22 cellular contexts compared by ENCODE assay signal in the genomic region with DNA sequence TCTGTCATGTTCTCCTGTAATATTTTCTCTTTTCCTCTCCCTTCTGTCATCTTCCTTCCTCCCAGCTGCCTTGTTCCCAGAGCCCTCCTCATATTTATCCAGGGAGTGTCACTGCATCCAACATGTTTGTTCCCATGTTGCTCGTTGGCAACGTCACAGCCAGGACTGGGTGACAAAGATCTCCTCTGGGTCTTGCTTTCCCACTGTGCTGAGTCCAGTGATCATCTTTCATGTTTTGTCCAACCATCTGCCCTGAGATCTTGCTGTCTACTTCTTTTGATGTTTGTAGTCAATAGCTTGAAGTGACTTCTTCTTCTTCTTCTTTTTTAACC. TPM values are rescaled to one million over a fixed set of nuclear protein-coding genes. Genes with fewer than 3 reads are reported as not detected.
DNase-seq lines count a peak whose midpoint lies in the region; ATAC-seq, FAIRE-seq and TF ChIP-seq lines count a peak whose summit lies in the region.
"Had no signal": no experiment of that assay in that cellular context is flagged by ENCODE, and none has a peak within 500 bp of the region (broad histone marks: within the 10 kb centered on the region; RNA-seq: fewer than 3 reads in every experiment).

No MANE protein-coding gene starts in this region.

- DNase-seq in heart right ventricle = no peak
- no peak for DNase-seq in Right ventricle myocardium inferior (ENCODE audit: missing footprints)
- DNase-seq in K562 (ENCODE audit: extremely low read depth in 1 of 4, low spot score in 3 of 4) = no peak
- no peak for DNase-seq in osteocyte (ENCODE audit: extremely low spot score, unreplicated experiment)
- DNase-seq in upper lobe of right lung = no peak
- no peak for DNase-seq in GM03348 (ENCODE audit: low spot score)
- no peak for DNase-seq in EL
- DNase-seq in NCI-H1092 (lab: John Stamatoyannopoulos, UW) = no peak
- DNase-seq: activated CD4-positive, alpha-beta T cell treated with anti-CD3 and anti-CD28 coated beads, Interleukin-2, amount 10 ng/mL, durations not matched to agents 24 days and 14 days; caudate nucleus; dorsolateral prefrontal cortex; GOT3; naive thymus-derived CD8-positive, alpha-beta T cell; NCI-H1417 treated with DMSO at 0.1 percent for 48 hours; NCI-H526 treated with DMSO at 0.1 percent for 48 hours; small intestine; stimulated activated CD4-positive, alpha-beta T cell treated with anti-CD3 and anti-CD28 coated beads, Interleukin-4, amount 100 ng/mL, for 4 hours had no signal

- peak in 4 of 8 donors; percentile 20 to 44 (median 28) for ATAC-seq in heart right ventricle
- ATAC-seq in Right ventricle myocardium inferior = no peak
- no peak for ATAC-seq in K562
- no peak for ATAC-seq in upper lobe of right lung
- ATAC-seq: naive thymus-derived CD8-positive, alpha-beta T cell had no signal

- no peak for FAIRE-seq in K562 (lab: Jason Lieb, UNC)
- FAIRE-seq: frontal cortex, GM19239, small intestine, TTC549 had no signal

- no peaks in the 10 kb centered on the region for H3K9me3 ChIP-seq in heart right ventricle
- H3K9me3 ChIP-seq in K562 (replicated peaks; ENCODE audit: control insufficient read depth, insufficient read depth, low read depth, low read length) = no peaks in the 10 kb centered on the region
- H3K9me3 ChIP-seq in upper lobe of right lung = no peaks in the 10 kb centered on the region

- H3K79me2 ChIP-seq in K562 (ENCODE audit: control insufficient read depth, insufficient read depth, low read length) = peaks cover 8% of the 10 kb centered on the region; the same call in 1 of the 3 replicates

- H3K4me2 ChIP-seq in K562 (ENCODE audit: insufficient read depth, low read length) = no peak overlapping the region

- H3K9me3 Mint-ChIP-seq in osteocyte (ENCODE audit: unreplicated experiment) = no peaks in the 10 kb centered on the region
- H3K9me3 Mint-ChIP-seq: activated CD4-positive, alpha-beta T cell treated with anti-CD3 and anti-CD28 coated beads, Interleukin-2, amount 10 ng/mL, durations not matched to agents 24 days and 14 days; CD14-positive monocyte; naive thymus-derived CD8-positive, alpha-beta T cell had no signal

- peak overlapping the region in 7 of 10 donors; percentile 17 to 66 (median 38) for H3K27ac ChIP-seq in heart right ventricle
- H3K27ac ChIP-seq in K562 (ENCODE audit: extremely low read depth, low read depth, low read length) = no peak overlapping the region
- peak overlapping the region; percentile 1 for H3K27ac ChIP-seq in upper lobe of right lung
- H3K27ac ChIP-seq: HL-60 had no signal

- TF ChIP-seq RAD21 in K562 (CRISPR knock-in tag; conservative IDR thresholded peaks at IDR 0.05 in 1 of 2, IDR thresholded peaks at IDR 0.05 in 1 of 2) = no peak

- no peak for TF ChIP-seq CTCF in heart right ventricle (IDR thresholded peaks at IDR 0.05)
- TF ChIP-seq CTCF in K562 (IDR thresholded peaks at IDR 0.05 in 2 of 3, conservative IDR thresholded peaks at IDR 0.05 in 1 of 3; ENCODE audit: insufficient read depth in 2 of 3, low read depth in 1 of 3, low read length in 3 of 3) = no peak
- no peak for TF ChIP-seq CTCF in osteocyte (IDR thresholded peaks at IDR 0.05)
- TF ChIP-seq CTCF in upper lobe of right lung (IDR thresholded peaks at IDR 0.05) = no peak

- peaks cover 17% of the 10 kb centered on the region for H3K4me1 Mint-ChIP-seq in osteocyte (ENCODE audit: unreplicated experiment)

- WGBS in heart right ventricle, 2 donors = 64 to 85% methylated on average over 2 of the region's 2 CpGs
- 77% methylated on average over 2 of the region's 2 CpGs for WGBS in K562 (ENCODE audit: insufficient coverage, low coverage, missing lambda C conversion rate)

- peak overlapping the region; percentile 2 for H3K27ac Mint-ChIP-seq in osteocyte (ENCODE audit: unreplicated experiment)
- H3K27ac Mint-ChIP-seq: activated CD4-positive, alpha-beta T cell treated with anti-CD3 and anti-CD28 coated beads, Interleukin-2, amount 10 ng/mL, durations not matched to agents 24 days and 14 days had no signal

- no peak for TF ChIP-seq EP300 in K562 (IDR thresholded peaks at IDR 0.05; ENCODE audit: low read length)

- CTCF ChIA-PET in K562 (lab: Yijun Ruan, JAX; ENCODE audit: low intra/inter-chr PET ratio) = no interaction called here

- no peaks in the 10 kb centered on the region for H3K9me1 ChIP-seq in K562 (ENCODE audit: control insufficient read depth, insufficient read depth, low read length)

- in situ Hi-C loops in K562 (cut with MboI) = no loop called here

- no peak overlapping the region for H3K4me3 Mint-ChIP-seq in osteocyte (ENCODE audit: unreplicated experiment)
- H3K4me3 Mint-ChIP-seq: activated CD4-positive, alpha-beta T cell treated with anti-CD3 and anti-CD28 coated beads, Interleukin-2, amount 10 ng/mL, durations not matched to agents 24 days and 14 days; CD14-positive monocyte; naive thymus-derived CD8-positive, alpha-beta T cell had no signal

- H3K27me3 Mint-ChIP-seq in osteocyte (ENCODE audit: unreplicated experiment) = no peaks in the 10 kb centered on the region
- H3K27me3 Mint-ChIP-seq: activated CD4-positive, alpha-beta T cell treated with anti-CD3 and anti-CD28 coated beads, Interleukin-2, amount 10 ng/mL, durations not matched to agents 24 days and 14 days; naive thymus-derived CD8-positive, alpha-beta T cell had no signal

- POLR2A ChIA-PET in K562 (lab: Yijun Ruan, JAX) = interaction anchor here (0.8 to 1.6 kb wide), 3 partner anchors 11 to 18 kb away, joined by 3 to 5 read pairs (median 3); no protein-coding TSS in a partner anchor

- no peaks in the 10 kb centered on the region for H3K36me3 Mint-ChIP-seq in osteocyte (ENCODE audit: unreplicated experiment)

- no TSS peak for BruUV-seq in K562 (replicated peaks; lab: Mats Ljungman, UMichigan)

- H3K4me3 ChIP-seq in heart right ventricle = no peak overlapping the region
- no peak overlapping the region for H3K4me3 ChIP-seq in K562
- H3K4me3 ChIP-seq in upper lobe of right lung = no peak overlapping the region

- H3K4me1 ChIP-seq in heart right ventricle = peaks cover 6 to 30% (median 18%) of the 10 kb centered on the region in 9 donors
- peaks cover 10 to 16% of the 10 kb centered on the region in 2 experiments; a peak in 3 of 5 replicates for H3K4me1 ChIP-seq in K562 (replicated peaks in 1 of 2; ENCODE audit: control insufficient read depth in 2 of 2, insufficient read depth in 2 of 2, low read length in 2 of 2)
- peaks cover 13% of the 10 kb centered on the region for H3K4me1 ChIP-seq in upper lobe of right lung

- H2AFZ ChIP-seq in K562 (ENCODE audit: low read depth, low read length) = no peak overlapping the region

- no peaks in the 10 kb centered on the region for H3K27me3 ChIP-seq in heart right ventricle
- no peaks in the 10 kb centered on the region for H3K27me3 ChIP-seq in K562 (ENCODE audit: control insufficient read depth in 2 of 2, insufficient read depth in 2 of 2, low read length in 2 of 2)
- H3K27me3 ChIP-seq in upper lobe of right lung = no peaks in the 10 kb centered on the region
- H3K27me3 ChIP-seq: dorsolateral prefrontal cortex had no signal

- TF ChIP-seq POLR2A in K562 (conservative IDR thresholded peaks at IDR 0.05) = no peak

- H4K20me1 ChIP-seq in K562 (replicated peaks; ENCODE audit: control insufficient read depth, insufficient read depth, low read length) = 0 out of 2 replicates have a peak, but pooled peaks cover 3% of the 10 kb centered on the region

- H3K36me3 ChIP-seq in heart right ventricle = no peaks in the 10 kb centered on the region
- H3K36me3 ChIP-seq in K562 (ENCODE audit: control insufficient read depth, insufficient read depth, low read length) = no peaks in the 10 kb centered on the region; the same call in 2 of the 3 replicates
- no peaks in the 10 kb centered on the region for H3K36me3 ChIP-seq in upper lobe of right lung

- intact Hi-C loops in heart right ventricle (cut with DNase I) = no loop called here
- intact Hi-C loops in Right ventricle myocardium inferior (cut with DNase I) = no loop called here
- intact Hi-C loops in K562 (cut with micrococcal nuclease) = no loop called here
- intact Hi-C loops in upper lobe of right lung (cut with DNase I) = no loop called here

- H3K9ac ChIP-seq in K562 (ENCODE audit: insufficient read depth in 1 of 2, low read depth in 2 of 2, low read length in 2 of 2) = no peak overlapping the region

RNA-seq across cellular contexts. Expression of a gene that starts 26.6 kb away (rescaled TPM):
- total RNA-seq in heart right ventricle (10 to 100 TPM; 17.9 to 22.4 (median 21.4) TPM), Right ventricle myocardium inferior (20.5 TPM), K562 (2014; rRNA removed) (22.5 and 30.7 TPM in 2 replicates), K562 (2014; rRNA removed; fragmentation: Illumina TruSeq; extraction: Trizol) (24.3 and 27.5 TPM in 2 replicates), K562 (2015; rRNA removed; fragmentation: Illumina TruSeq; extraction: Trizol) (27.9 and 28.1 TPM in 2 replicates), K562 (2021) (25.8 and 26.6 TPM in 2 replicates), osteocyte (13.2 and 17.4 TPM in 2 replicates), upper lobe of right lung (18.3 TPM)
- polyA plus RNA-seq in heart right ventricle (10 to 100 TPM in 1 of 2 donors, 1 to 10 TPM in 1; 7.6 to 16.0 TPM), K562 (2011; rRNA removed) (26.1 and 27.0 TPM in 2 replicates), K562 (2014; fragmentation: Illumina TruSeq; extraction: Trizol) (24.1 and 25.9 TPM in 2 replicates), K562 (2014; fragmentation: Nextera tagmentation; extraction: Ambion mirVana) (10 to 100 TPM; 52.3 to 62.2 TPM), K562 (2014; rRNA removed) (16.5 and 25.5 TPM in 2 replicates)
- total RNA-seq in K562 (2011; cell fraction: chromatin; rRNA removed; ENCODE audit: low replicate concordance) = 45.6 and 71.4 TPM in 2 replicates
- total RNA-seq in K562 (2011; cell fraction: nucleolus; rRNA removed) = 42.9 and 58.8 TPM in 2 replicates
- 45.3 and 48.5 TPM in 2 replicates for total RNA-seq in K562 (2011; cell fraction: nucleoplasm; rRNA removed)
- 27.4 and 27.7 TPM in 2 replicates for polyA plus RNA-seq in K562 (2011; cell fraction: cytosol; rRNA removed)
- polyA plus RNA-seq in K562 (2011; cell fraction: nucleus; rRNA removed) = 15.7 and 17.5 TPM in 2 replicates
- 21.3 and 22.0 TPM in 2 replicates for polyA plus RNA-seq in K562 (2012)
- polyA minus RNA-seq in K562 (2011; rRNA and poly(A)+ RNA removed) = 62.9 TPM in 2 replicates
- polyA minus RNA-seq in K562 (2011; cell fraction: cytosol; rRNA and poly(A)+ RNA removed) = 21.6 and 22.2 TPM in 2 replicates
- 62.1 and 76.5 TPM in 2 replicates for polyA minus RNA-seq in K562 (2011; cell fraction: nucleus; rRNA and poly(A)+ RNA removed)

RNA-seq across cellular contexts. Expression of a gene that starts 27.2 kb away (rescaled TPM):
- total RNA-seq in heart right ventricle (10 to 100 TPM; 20.9 to 33.0 (median 25.1) TPM), Right ventricle myocardium inferior (23.3 TPM), K562 (2014; rRNA removed) (24.2 and 28.8 TPM in 2 replicates), K562 (2014; rRNA removed; fragmentation: Illumina TruSeq; extraction: Trizol) (41.1 and 41.8 TPM in 2 replicates), K562 (2015; rRNA removed; fragmentation: Illumina TruSeq; extraction: Trizol) (29.0 and 33.9 TPM in 2 replicates), K562 (2021) (56.2 and 69.4 TPM in 2 replicates), osteocyte (27.1 and 28.8 TPM in 2 replicates), upper lobe of right lung (20.4 TPM)
- polyA plus RNA-seq in heart right ventricle (10 to 100 TPM; 18.3 to 23.2 TPM), K562 (2011; rRNA removed) (66.4 and 69.4 TPM in 2 replicates), K562 (2014; fragmentation: Illumina TruSeq; extraction: Trizol) (31.3 and 36.9 TPM in 2 replicates), K562 (2014; fragmentation: Nextera tagmentation; extraction: Ambion mirVana) (10 to 100 TPM; 50.2 to 61.0 TPM), K562 (2014; rRNA removed) (29.9 and 40.8 TPM in 2 replicates)
- total RNA-seq in K562 (2011; cell fraction: chromatin; rRNA removed; ENCODE audit: low replicate concordance) = 27.0 and 54.7 TPM in 2 replicates
- 13.8 and 16.4 TPM in 2 replicates for total RNA-seq in K562 (2011; cell fraction: nucleolus; rRNA removed)
- total RNA-seq in K562 (2011; cell fraction: nucleoplasm; rRNA removed) = 46.3 and 95.0 TPM in 2 replicates
- polyA plus RNA-seq in K562 (2011; cell fraction: cytosol; rRNA removed) = 44.2 and 62.9 TPM in 2 replicates
- polyA plus RNA-seq in K562 (2011; cell fraction: nucleus; rRNA removed) = 19.4 and 28.2 TPM in 2 replicates
- polyA plus RNA-seq in K562 (2012) = 38.7 and 53.8 TPM in 2 replicates
- 41.4 and 43.3 TPM in 2 replicates for polyA minus RNA-seq in K562 (2011; rRNA and poly(A)+ RNA removed)
- 13.4 and 17.3 TPM in 2 replicates for polyA minus RNA-seq in K562 (2011; cell fraction: cytosol; rRNA and poly(A)+ RNA removed)
- 10.0 and 11.6 TPM in 2 replicates for polyA minus RNA-seq in K562 (2011; cell fraction: nucleus; rRNA and poly(A)+ RNA removed)
